ENCODE assay signal across 1 cellular context in genomic region chr13:113562085-113562749, GRCh38.
TF ChIP-seq lines count a peak whose summit lies in the region.

No MANE protein-coding gene starts in this region.

TF ChIP-seq in HepG2, 621 proteins besides CTCF, POLR2A, EP300 and RAD21 (continued from another document):
- TF ChIP-seq ZNF513 (CRISPR knock-in tag; conservative IDR thresholded peaks at IDR 0.05) (no peak), TFDP2 (CRISPR knock-in tag; IDR thresholded peaks at IDR 0.05) (no peak), FOXA1 (IDR thresholded peaks at IDR 0.05) (no peak), FOXA1 (CRISPR knock-in tag; IDR thresholded peaks at IDR 0.05) (no peak), ZFX (CRISPR knock-in tag; IDR thresholded peaks at IDR 0.05; ENCODE audit: low read depth) (0 out of 2 replicates have a peak, but pooled peaks have one; percentile 31)
TF ChIP-seq in HepG2: peak in this region for 61.
